In the genomic region with DNA sequence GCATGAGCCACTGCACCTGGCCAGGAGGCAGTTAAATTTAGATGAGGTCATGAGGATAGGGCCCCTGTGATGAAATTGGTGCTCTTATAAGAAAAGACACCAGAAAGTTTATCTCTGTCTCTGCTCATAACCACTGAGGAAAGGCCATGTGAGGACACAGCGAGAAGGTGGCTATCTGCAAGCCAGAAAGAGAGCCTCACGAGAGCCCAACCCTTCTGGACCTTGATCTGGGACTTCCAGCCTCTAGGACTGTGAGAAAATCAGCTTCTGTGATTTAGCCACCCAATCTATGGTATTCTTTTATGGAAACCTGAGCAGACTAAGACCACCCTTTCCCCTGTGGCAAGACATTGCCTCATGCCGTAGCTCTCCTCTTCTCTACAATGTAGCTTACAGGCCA, we compare ENCODE assay signal across 26 cellular contexts.
A peak's percentile ranks its signal among the peaks of the same experiment; 100 is the strongest.
DNase-seq lines count a peak whose midpoint lies in the region; ATAC-seq, FAIRE-seq and TF ChIP-seq lines count a peak whose summit lies in the region.
"Had no signal": no experiment of that assay in that cellular context is flagged by ENCODE, and none has a peak within 500 bp of the region (broad histone marks: within the 10 kb centered on the region; RNA-seq: fewer than 3 reads in every experiment).

No MANE protein-coding gene starts in this region.

- TF ChIP-seq RAD21 in HepG2 (CRISPR knock-in tag; IDR thresholded peaks at IDR 0.05) = no peak

- 0 out of 2 replicates have a peak overlapping the region, but pooled peaks have one; percentile 6 for H3K4me2 ChIP-seq in HepG2 (ENCODE audit: low read depth, low read length)
- H3K4me2 ChIP-seq: BLaER1 treated with 17β-estradiol and CSF1 and Interleukin-3, amounts not matched to agents 10 nM and 100 nM had no signal

- TF ChIP-seq CTCF in left ventricle myocardium inferior (IDR thresholded peaks at IDR 0.05; ENCODE audit: borderline replicate concordance) = no peak
- no peak for TF ChIP-seq CTCF in HepG2 (CRISPR knock-in tag; IDR thresholded peaks at IDR 0.05)
- TF ChIP-seq CTCF in mucosa of descending colon (IDR thresholded peaks at IDR 0.05) = no peak
- no peak for TF ChIP-seq CTCF in transverse colon (IDR thresholded peaks at IDR 0.05)

- H4K20me1 ChIP-seq in HepG2 (ENCODE audit: insufficient read depth, low read length) = no peaks in the 10 kb centered on the region
- H4K20me1 ChIP-seq: BLaER1 treated with 17β-estradiol and CSF1 and Interleukin-3, amounts not matched to agents 10 nM and 100 nM had no signal

- H3K79me2 ChIP-seq in HepG2 (ENCODE audit: insufficient read depth, low read length) = no peaks in the 10 kb centered on the region

- H3K4me3 ChIP-seq in left ventricle myocardium inferior (no peak overlapping the region), HepG2 (replicated peaks in 1 of 3; ENCODE audit: insufficient read depth in 1 of 3, low read depth in 2 of 3, low read length in 3 of 3) (no peak overlapping the region), mucosa of descending colon (no peak overlapping the region), transverse colon (no peak overlapping the region)
- H3K4me3 ChIP-seq: BLaER1 treated with 17β-estradiol and CSF1 and Interleukin-3, amounts not matched to agents 10 nM and 100 nM had no signal

- no peak for ATAC-seq in Right ventricle myocardium superior (ENCODE audit: poor library complexity)
- no peak for ATAC-seq in HepG2
- peak; percentile 57 for ATAC-seq in mucosa of descending colon
- no peak for ATAC-seq in GM19395 (IDR thresholded peaks at IDR 0.05; ENCODE audit: unreplicated experiment)

- WGBS in HepG2 (ENCODE audit: low lambda C conversion rate) = 0% methylated on average over 2 of the region's 3 CpGs
- 63 to 69% methylated on average over 3 of the region's 3 CpGs for WGBS in transverse colon (ENCODE audit: low coverage in 1 of 2), 2 donors

- no peak for FAIRE-seq in HepG2 (lab: Jason Lieb, UNC)
- FAIRE-seq: A204.1, D721Med, GM12891, GM18507, H54 had no signal

- H3K4me1 ChIP-seq in left ventricle myocardium inferior = peaks cover 67% of the 10 kb centered on the region
- peaks cover 42% of the 10 kb centered on the region for H3K4me1 ChIP-seq in HepG2 (ENCODE audit: insufficient read depth, low read length)
- peaks cover 4% of the 10 kb centered on the region for H3K4me1 ChIP-seq in mucosa of descending colon (ENCODE audit: low read depth)
- H3K4me1 ChIP-seq in transverse colon = peaks cover 0 to 22% (median under 1%) of the 10 kb centered on the region in 4 donors
- H3K4me1 ChIP-seq: BE2C; BLaER1 treated with 17β-estradiol and CSF1 and Interleukin-3, amounts not matched to agents 10 nM and 100 nM had no signal

- CTCF ChIA-PET in HepG2 (lab: Yijun Ruan, JAX; ENCODE audit: low intra/inter-chr PET ratio, low total read pairs) = no interaction called here

- H3K36me3 ChIP-seq in left ventricle myocardium inferior = no peaks in the 10 kb centered on the region
- H3K36me3 ChIP-seq in HepG2 (replicated peaks in 1 of 2; ENCODE audit: control insufficient read depth in 1 of 2, insufficient read depth in 2 of 2, low read length in 2 of 2) = no peaks in the 10 kb centered on the region
- H3K36me3 ChIP-seq in mucosa of descending colon (ENCODE audit: low read depth) = no peaks in the 10 kb centered on the region
- H3K36me3 ChIP-seq in transverse colon = no peaks in the 10 kb centered on the region
- H3K36me3 ChIP-seq: BE2C; BLaER1 treated with 17β-estradiol and CSF1 and Interleukin-3, amounts not matched to agents 10 nM and 100 nM had no signal

- BruUV-seq in HepG2 (replicated peaks; lab: Mats Ljungman, UMichigan) = no TSS peak

- H3K27me3 ChIP-seq in left ventricle myocardium inferior (ENCODE audit: low read depth) (no peaks in the 10 kb centered on the region), HepG2 (ENCODE audit: control insufficient read depth in 1 of 2, insufficient read depth in 2 of 2, low read length in 2 of 2) (peaks cover 0 to 7% of the 10 kb centered on the region in 2 experiments; a peak in 3 of 5 replicates), transverse colon (no peaks in the 10 kb centered on the region)
- H3K27me3 ChIP-seq: BE2C; BLaER1 treated with 17β-estradiol and CSF1 and Interleukin-3, amounts not matched to agents 10 nM and 100 nM had no signal

- intact Hi-C loops in left ventricle myocardium inferior (cut with micrococcal nuclease) (loop anchor here (10.0 kb wide), 1 partner anchor 122 kb away; no protein-coding TSS in a partner anchor), Right ventricle myocardium superior (cut with DNase I) (loop anchor here (5.0 to 10.0 kb wide), 3 partner anchors 92 to 349 kb away; no protein-coding TSS in a partner anchor), HepG2 (cut with micrococcal nuclease; ENCODE audit: unreplicated experiment) (no loop called here), mucosa of descending colon (cut with DNase I, micrococcal nuclease) (loop anchor here in 1 of 2 donors (5.0 kb wide), 1 partner anchor 289 kb away; no protein-coding TSS in a partner anchor), transverse colon (cut with DNase I; ENCODE audit: low total_unique reads) (no loop called here)

- H3K9me3 ChIP-seq in left ventricle myocardium inferior (replicated peaks) (no peaks in the 10 kb centered on the region), HepG2 (ENCODE audit: low read length) (no peaks in the 10 kb centered on the region), mucosa of descending colon (no peaks in the 10 kb centered on the region), transverse colon (no peaks in the 10 kb centered on the region)
- H3K9me3 ChIP-seq: BE2C; BLaER1 treated with 17β-estradiol and CSF1 and Interleukin-3, amounts not matched to agents 10 nM and 100 nM had no signal

- POLR2A ChIA-PET in HepG2 (lab: Yijun Ruan, JAX) = no interaction called here

- TF ChIP-seq EP300 in HepG2 (IDR thresholded peaks at IDR 0.05; ENCODE audit: low read depth in 2 of 2, low read length in 2 of 2) (no peak), HepG2 (CRISPR knock-in tag; IDR thresholded peaks at IDR 0.05; ENCODE audit: borderline replicate concordance) (no peak), transverse colon (IDR thresholded peaks at IDR 0.05; ENCODE audit: low read depth) (no peak)

- no peak overlapping the region for H2AFZ ChIP-seq in HepG2 (ENCODE audit: low read length)

- DNase-seq in left ventricle myocardium inferior = no peak
- DNase-seq in Right ventricle myocardium superior = no peak
- no peak for DNase-seq in HepG2 (ENCODE audit: low spot score)
- peak in 1 of 3 donors; percentile 40 for DNase-seq in mucosa of descending colon
- DNase-seq in activated effector memory CD4-positive, alpha-beta T cell treated with Interleukin-2 at 50 U/mL for 16 hours = no peak
- DNase-seq in transverse colon = no peak
- DNase-seq in NK-92 (lab: John Stamatoyannopoulos, UW; ENCODE audit: unreplicated experiment) = no peak
- DNase-seq: ACHN; AML-193; BE2C; CD4-positive, alpha-beta T cell; CD8-positive, alpha-beta memory T cell; DMS 273 treated with DMSO at 0.1 percent for 48 hours; DMS79; EL; GDM1; GOT3; HCEC 1CT had no signal

- no peak overlapping the region for H3K9ac ChIP-seq in HepG2 (ENCODE audit: insufficient read depth, low read depth, low read length)
- H3K9ac ChIP-seq: BLaER1 treated with 17β-estradiol and CSF1 and Interleukin-3, amounts not matched to agents 10 nM and 100 nM had no signal

- H3K27ac ChIP-seq in left ventricle myocardium inferior (replicated peaks) = peak overlapping the region; percentile 51
- no peak overlapping the region for H3K27ac ChIP-seq in HepG2 (ENCODE audit: extremely low read length, insufficient read depth, low read length)
- H3K27ac ChIP-seq in transverse colon = no peak overlapping the region
- H3K27ac ChIP-seq: 22Rv1; BLaER1 treated with 17β-estradiol and CSF1 and Interleukin-3, amounts not matched to agents 10 nM and 100 nM had no signal

- in situ Hi-C loops in HepG2 (cut with HindIII; ENCODE audit: extremely low pct_ligation_motif_present, low pct_unique_long_range_greater_than_20kb) (no loop called here), transverse colon (cut with MboI; ENCODE audit: low pct_ligation_motif_present in 1 of 4, low pct_unique_long_range_greater_than_20kb in 1 of 4, low sequenced_read_pairs in 3 of 4) (loop anchor here in 3 of 4 donors (10.0 to 25.0 kb wide), 4 partner anchors 282 to 709 kb away; no protein-coding TSS in a partner anchor)

- TF ChIP-seq POLR2A in HepG2 (IDR thresholded peaks at IDR 0.05; ENCODE audit: insufficient read depth in 1 of 2, low read depth in 2 of 2, low read length in 2 of 2) (no peak), transverse colon (IDR thresholded peaks at IDR 0.05) (no peak)

TF ChIP-seq in HepG2, 621 proteins besides CTCF, POLR2A, EP300 and RAD21 (continues in another document):
- TF ChIP-seq SRSF1 (optimal IDR thresholded peaks at IDR 0.05; ENCODE audit: low read depth, low read length) (no peak), ZNF17 (CRISPR knock-in tag; IDR thresholded peaks at IDR 0.05) (no peak), ARID3A (IDR thresholded peaks at IDR 0.05; ENCODE audit: low read depth, low read length) (no peak), ZNF3 (CRISPR knock-in tag; IDR thresholded peaks at IDR 0.05) (no peak), CHCHD3 (CRISPR knock-in tag; IDR thresholded peaks at IDR 0.05) (no peak), ZBTB1 (CRISPR knock-in tag; IDR thresholded peaks at IDR 0.05; ENCODE audit: borderline replicate concordance) (no peak), ZBTB7A (CRISPR knock-in tag; IDR thresholded peaks at IDR 0.05) (no peak), ZNF569 (CRISPR knock-in tag; IDR thresholded peaks at IDR 0.05; ENCODE audit: borderline replicate concordance) (no peak), DNMT3B (CRISPR knock-in tag; conservative IDR thresholded peaks at IDR 0.05) (no peak), ZNF430 (CRISPR knock-in tag; IDR thresholded peaks at IDR 0.05) (no peak), RFXANK (CRISPR knock-in tag; IDR thresholded peaks at IDR 0.05) (no peak), RARG (CRISPR knock-in tag; IDR thresholded peaks at IDR 0.05; ENCODE audit: low read depth) (no peak)

Comparison
In these comparisons a context has a peak if more than half of its experiments do, and no peak if none do; other contexts are left out.
1. intact Hi-C loops: an anchor here in left ventricle myocardium inferior (10.0 kb wide) and Right ventricle myocardium superior (5.0 to 10.0 kb wide); none called in HepG2 and transverse colon.